1 cellular context compared by ENCODE assay signal in the genomic region with DNA sequence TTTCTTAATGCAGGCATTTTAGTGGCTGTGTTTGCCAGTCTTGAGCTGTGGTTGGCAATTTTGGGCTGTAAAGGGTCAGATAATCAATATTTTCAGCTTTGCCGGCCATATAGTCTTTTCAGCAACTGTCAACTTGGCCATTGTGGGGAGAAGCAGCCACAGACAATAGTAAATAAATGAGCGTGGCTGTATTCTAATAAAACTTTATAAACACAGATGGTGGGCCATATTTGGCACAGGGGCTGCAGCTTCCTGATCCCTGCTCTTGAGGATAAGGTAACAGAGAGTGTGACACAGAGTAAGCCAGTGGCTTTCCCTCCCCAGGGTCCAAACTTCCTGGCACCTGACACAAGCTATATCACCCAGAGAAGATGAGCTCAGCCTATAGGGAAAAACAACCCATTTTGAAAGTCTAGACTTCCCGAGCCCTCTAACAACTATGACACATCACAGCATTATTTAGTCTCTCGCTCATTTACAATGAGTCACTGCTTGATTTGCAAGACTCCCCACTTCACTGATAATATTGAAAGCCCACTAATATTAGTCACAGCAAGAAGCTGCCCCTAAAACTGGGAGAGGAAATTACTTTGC.
TF ChIP-seq lines count a peak whose summit lies in the region.

No MANE protein-coding gene starts in this region.

TF ChIP-seq in HepG2, 621 proteins besides CTCF, POLR2A, EP300 and RAD21 (continued from another document):
- TF ChIP-seq, protein P1, sequence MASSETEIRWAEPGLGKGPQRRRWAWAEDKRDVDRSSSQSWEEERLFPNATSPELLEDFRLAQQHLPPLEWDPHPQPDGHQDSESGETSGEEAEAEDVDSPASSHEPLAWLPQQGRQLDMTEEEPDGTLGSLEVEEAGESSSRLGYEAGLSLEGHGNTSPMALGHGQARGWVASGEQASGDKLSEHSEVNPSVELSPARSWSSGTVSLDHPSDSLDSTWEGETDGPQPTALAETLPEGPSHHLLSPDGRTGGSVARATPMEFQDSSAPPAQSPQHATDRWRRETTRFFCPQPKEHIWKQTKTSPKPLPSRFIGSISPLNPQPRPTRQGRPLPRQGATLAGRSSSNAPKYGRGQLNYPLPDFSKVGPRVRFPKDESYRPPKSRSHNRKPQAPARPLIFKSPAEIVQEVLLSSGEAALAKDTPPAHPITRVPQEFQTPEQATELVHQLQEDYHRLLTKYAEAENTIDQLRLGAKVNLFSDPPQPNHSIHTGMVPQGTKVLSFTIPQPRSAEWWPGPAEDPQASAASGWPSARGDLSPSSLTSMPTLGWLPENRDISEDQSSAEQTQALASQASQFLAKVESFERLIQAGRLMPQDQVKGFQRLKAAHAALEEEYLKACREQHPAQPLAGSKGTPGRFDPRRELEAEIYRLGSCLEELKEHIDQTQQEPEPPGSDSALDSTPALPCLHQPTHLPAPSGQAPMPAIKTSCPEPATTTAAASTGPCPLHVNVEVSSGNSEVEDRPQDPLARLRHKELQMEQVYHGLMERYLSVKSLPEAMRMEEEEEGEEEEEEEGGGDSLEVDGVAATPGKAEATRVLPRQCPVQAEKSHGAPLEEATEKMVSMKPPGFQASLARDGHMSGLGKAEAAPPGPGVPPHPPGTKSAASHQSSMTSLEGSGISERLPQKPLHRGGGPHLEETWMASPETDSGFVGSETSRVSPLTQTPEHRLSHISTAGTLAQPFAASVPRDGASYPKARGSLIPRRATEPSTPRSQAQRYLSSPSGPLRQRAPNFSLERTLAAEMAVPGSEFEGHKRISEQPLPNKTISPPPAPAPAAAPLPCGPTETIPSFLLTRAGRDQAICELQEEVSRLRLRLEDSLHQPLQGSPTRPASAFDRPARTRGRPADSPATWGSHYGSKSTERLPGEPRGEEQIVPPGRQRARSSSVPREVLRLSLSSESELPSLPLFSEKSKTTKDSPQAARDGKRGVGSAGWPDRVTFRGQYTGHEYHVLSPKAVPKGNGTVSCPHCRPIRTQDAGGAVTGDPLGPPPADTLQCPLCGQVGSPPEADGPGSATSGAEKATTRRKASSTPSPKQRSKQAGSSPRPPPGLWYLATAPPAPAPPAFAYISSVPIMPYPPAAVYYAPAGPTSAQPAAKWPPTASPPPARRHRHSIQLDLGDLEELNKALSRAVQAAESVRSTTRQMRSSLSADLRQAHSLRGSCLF (CRISPR knock-in tag; IDR thresholded peaks at IDR 0.05; ENCODE audit: borderline replicate concordance), result no peak
- no peak for TF ChIP-seq ZFP36L2 (CRISPR knock-in tag; IDR thresholded peaks at IDR 0.05)
- no peak for TF ChIP-seq RAD51 (IDR thresholded peaks at IDR 0.05; ENCODE audit: borderline replicate concordance)
- TF ChIP-seq, protein P2, sequence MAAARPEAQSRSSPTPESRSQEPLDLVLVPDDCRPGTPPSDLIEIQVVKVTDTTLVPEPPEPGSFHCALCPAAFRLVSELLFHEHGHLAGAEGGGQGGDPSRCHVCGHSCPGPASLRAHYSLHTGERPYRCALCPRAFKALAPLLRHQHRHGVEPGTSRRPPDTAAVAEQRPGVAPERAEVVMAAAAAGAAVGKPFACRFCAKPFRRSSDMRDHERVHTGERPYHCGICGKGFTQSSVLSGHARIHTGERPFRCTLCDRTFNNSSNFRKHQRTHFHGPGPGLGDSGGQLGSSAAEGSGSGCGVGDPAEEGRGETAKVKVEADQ (CRISPR knock-in tag; IDR thresholded peaks at IDR 0.05; ENCODE audit: borderline replicate concordance), result no peak
- TF ChIP-seq SP140L (CRISPR knock-in tag; IDR thresholded peaks at IDR 0.05; ENCODE audit: borderline replicate concordance), result no peak
- TF ChIP-seq TERF1 (CRISPR knock-in tag; IDR thresholded peaks at IDR 0.05), result no peak
- no peak for TF ChIP-seq TIGD3 (CRISPR knock-in tag; IDR thresholded peaks at IDR 0.05; ENCODE audit: borderline replicate concordance)
